Comparison of ENCODE assay signal across 37 cellular contexts in the genomic region with DNA sequence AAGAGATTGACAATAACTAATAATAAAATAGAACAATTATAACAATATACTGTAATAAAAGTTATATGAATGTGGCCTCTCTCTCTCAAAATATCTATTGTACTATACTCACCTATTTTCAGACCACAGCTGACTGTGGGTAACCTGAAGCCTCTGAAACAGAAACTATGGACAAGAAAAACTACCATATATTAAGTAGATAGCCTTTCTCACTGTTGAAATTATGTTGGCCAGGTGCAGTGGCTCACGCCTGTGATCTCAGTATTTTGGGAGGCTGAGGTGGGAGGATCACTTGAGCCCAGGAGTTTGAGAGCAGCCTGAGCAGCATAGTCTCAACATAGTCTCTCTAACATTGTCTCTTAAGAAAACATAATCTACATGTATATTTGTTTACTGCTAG.
"Had no signal": no experiment of that assay in that cellular context is flagged by ENCODE, and none has a peak within 500 bp of the region (broad histone marks: within the 10 kb centered on the region; RNA-seq: fewer than 3 reads in every experiment).

No MANE protein-coding gene starts in this region.

- H3K27me3 ChIP-seq: adrenal gland, ascending aorta, brain microvascular endothelial cell, breast epithelium, cardiac muscle cell had no signal

- H3K27ac Mint-ChIP-seq: activated naive CD4-positive, alpha-beta T cell treated with anti-CD3 and anti-CD28 coated beads for 36 hours; activated naive CD4-positive, alpha-beta T cell treated with anti-CD3 and anti-CD28 coated beads, Interleukin-2, amount 10 ng/mL, durations not matched to agents 7 days and 5 days; activated naive CD4-positive, alpha-beta T cell treated with anti-CD3 and anti-CD28 coated beads, Interleukin-2, amount 50 U/mL, for 24 hours; activated naive CD4-positive, alpha-beta T cell treated with anti-CD3 and anti-CD28 coated beads, Interleukin-2, amount 50 U/mL, for 72 hours; activated naive CD8-positive, alpha-beta T cell; activated naive CD8-positive, alpha-beta T cell treated with anti-CD3 and anti-CD28 coated beads for 36 hours; activated naive CD8-positive, alpha-beta T cell treated with anti-CD3 and anti-CD28 coated beads, Interleukin-2, amount 10 ng/mL, durations not matched to agents 7 days and 5 days; activated naive CD8-positive, alpha-beta T cell treated with anti-CD3 and anti-CD28 coated beads, Interleukin-2, amount 50 U/mL, for 24 hours; activated T-cell treated with anti-CD3 and anti-CD28 coated beads, Interleukin-2, amount 50 U/mL, for 24 hours; activated T-cell treated with anti-CD3 and anti-CD28 coated beads, Interleukin-2, amount 50 U/mL, for 72 hours; activated T-helper 1 cell treated with anti-CD3 and anti-CD28 coated beads, Interleukin-12 subunit alpha, Interleukin-12 subunit beta, Interleukin-2, Interleukin-4 antibody, amounts not matched to agents 30 ng/mL and 10 ng/mL and 1 ng/mL, durations not matched to agents 14 hours and 24 hours and 36 hours; activated T-helper 17 cell treated with anti-CD3 and anti-CD28 coated beads, Interleukin-2, amount 50 U/mL, for 72 hours; activated T-helper 2 cell treated with anti-CD3 and anti-CD28 coated beads, Interferon-gamma antibody, Interleukin-2, Interleukin-4, amounts not matched to agents 10 μg/mL and 5 μg/mL and 100 μg/mL, durations not matched to agents 14 hours and 24 hours and 36 hours had no signal

- H3K27me3 Mint-ChIP-seq: activated naive CD4-positive, alpha-beta T cell treated with anti-CD3 and anti-CD28 coated beads, Interleukin-2, amount 10 ng/mL, durations not matched to agents 7 days and 5 days; activated T-helper 17 cell treated with anti-CD3 and anti-CD28 coated beads, Interleukin-2, amount 50 U/mL, for 72 hours had no signal

- H3K36me3 ChIP-seq: adrenal gland, ascending aorta, brain microvascular endothelial cell, breast epithelium, cardiac muscle cell had no signal

- DNase-seq: activated effector memory CD4-positive, alpha-beta T cell treated with anti-CD3 and anti-CD28 coated beads, Interleukin-2, amount 50 U/mL, for 16 hours; activated effector memory CD4-positive, alpha-beta T cell treated with Interleukin-2 at 50 U/mL for 16 hours; activated gamma-delta T cell; activated gamma-delta T cell treated with Interleukin-2 at 50 U/mL for 16 hours; activated naive CD4-positive, alpha-beta T cell; activated naive CD4-positive, alpha-beta T cell treated with anti-CD3 and anti-CD28 coated beads for 36 hours; activated naive CD4-positive, alpha-beta T cell treated with anti-CD3 and anti-CD28 coated beads, Interleukin-2, amount 10 ng/mL, durations not matched to agents 7 days and 5 days; activated naive CD4-positive, alpha-beta T cell treated with anti-CD3 and anti-CD28 coated beads, Interleukin-2, amount 50 U/mL, for 16 hours; activated naive CD4-positive, alpha-beta T cell treated with Interleukin-2 at 50 U/mL for 16 hours; activated naive CD8-positive, alpha-beta T cell treated with anti-CD3 and anti-CD28 coated beads for 36 hours; activated naive CD8-positive, alpha-beta T cell treated with anti-CD3 and anti-CD28 coated beads, Interleukin-2, amount 10 ng/mL, durations not matched to agents 7 days and 5 days; activated naive CD8-positive, alpha-beta T cell treated with anti-CD3 and anti-CD28 coated beads, Interleukin-2, amount 50 U/mL, for 24 hours; activated T-cell treated with anti-CD3 and anti-CD28 coated beads, Interleukin-2, amount 50 U/mL, for 1 hour; activated T-cell treated with anti-CD3 and anti-CD28 coated beads, Interleukin-2, amount 50 U/mL, for 24 hours; activated T-cell treated with anti-CD3 and anti-CD28 coated beads, Interleukin-2, amount 50 U/mL, for 4 hours; activated T-cell treated with anti-CD3 and anti-CD28 coated beads, Interleukin-2, amount 50 U/mL, for 48 hours; activated T-cell treated with anti-CD3 and anti-CD28 coated beads, Interleukin-2, amount 50 U/mL, for 72 hours; adrenal gland; amniotic stem cell; amygdala; anterior cingulate cortex; aorta; body of pancreas; brain microvascular endothelial cell; caudate nucleus; central memory CD4-positive, alpha-beta T cell; cerebellar nuclear complex had no signal

- H3K27ac ChIP-seq: adrenal gland, ascending aorta, body of pancreas, brain microvascular endothelial cell, breast epithelium, cardiac muscle cell had no signal

- H3K36me3 Mint-ChIP-seq: activated naive CD4-positive, alpha-beta T cell treated with anti-CD3 and anti-CD28 coated beads, Interleukin-2, amount 10 ng/mL, durations not matched to agents 7 days and 5 days; activated naive CD4-positive, alpha-beta T cell treated with anti-CD3 and anti-CD28 coated beads, Interleukin-2, amount 50 U/mL, for 24 hours; activated naive CD8-positive, alpha-beta T cell; activated naive CD8-positive, alpha-beta T cell treated with anti-CD3 and anti-CD28 coated beads for 36 hours; activated naive CD8-positive, alpha-beta T cell treated with anti-CD3 and anti-CD28 coated beads, Interleukin-2, amount 10 ng/mL, durations not matched to agents 7 days and 5 days had no signal

- ATAC-seq: activated naive CD4-positive, alpha-beta T cell treated with anti-CD3 and anti-CD28 coated beads, Interleukin-2, amount 50 U/mL, for 72 hours; activated naive CD8-positive, alpha-beta T cell treated with anti-CD3 and anti-CD28 coated beads, Interleukin-2, amount 50 U/mL, for 24 hours; activated T-cell treated with anti-CD3 and anti-CD28 coated beads, Interleukin-2, amount 50 U/mL, for 4 hours; activated T-cell treated with anti-CD3 and anti-CD28 coated beads, Interleukin-2, amount 50 U/mL, for 72 hours; activated T-helper 17 cell treated with anti-CD3 and anti-CD28 coated beads, Interleukin-2, amount 50 U/mL, for 72 hours; body of pancreas had no signal

- H3K4me3 Mint-ChIP-seq: activated naive CD4-positive, alpha-beta T cell treated with anti-CD3 and anti-CD28 coated beads for 36 hours; activated naive CD4-positive, alpha-beta T cell treated with anti-CD3 and anti-CD28 coated beads, Interleukin-2, amount 10 ng/mL, durations not matched to agents 7 days and 5 days; activated naive CD4-positive, alpha-beta T cell treated with anti-CD3 and anti-CD28 coated beads, Interleukin-2, amount 50 U/mL, for 24 hours; activated naive CD8-positive, alpha-beta T cell; activated naive CD8-positive, alpha-beta T cell treated with anti-CD3 and anti-CD28 coated beads for 36 hours; activated naive CD8-positive, alpha-beta T cell treated with anti-CD3 and anti-CD28 coated beads, Interleukin-2, amount 10 ng/mL, durations not matched to agents 7 days and 5 days; activated naive CD8-positive, alpha-beta T cell treated with anti-CD3 and anti-CD28 coated beads, Interleukin-2, amount 50 U/mL, for 24 hours; activated T-cell treated with anti-CD3 and anti-CD28 coated beads, Interleukin-2, amount 50 U/mL, for 24 hours; activated T-cell treated with anti-CD3 and anti-CD28 coated beads, Interleukin-2, amount 50 U/mL, for 4 hours; activated T-cell treated with anti-CD3 and anti-CD28 coated beads, Interleukin-2, amount 50 U/mL, for 72 hours; activated T-helper 1 cell treated with anti-CD3 and anti-CD28 coated beads, Interleukin-12 subunit alpha, Interleukin-12 subunit beta, Interleukin-2, Interleukin-4 antibody, amounts not matched to agents 30 ng/mL and 10 ng/mL and 1 ng/mL, durations not matched to agents 14 hours and 24 hours and 36 hours; activated T-helper 17 cell treated with anti-CD3 and anti-CD28 coated beads, Interleukin-2, amount 50 U/mL, for 72 hours; central memory CD8-positive, alpha-beta T cell had no signal

- H3K9me3 Mint-ChIP-seq: activated naive CD4-positive, alpha-beta T cell treated with anti-CD3 and anti-CD28 coated beads for 36 hours; activated naive CD4-positive, alpha-beta T cell treated with anti-CD3 and anti-CD28 coated beads, Interleukin-2, amount 10 ng/mL, durations not matched to agents 7 days and 5 days; activated naive CD4-positive, alpha-beta T cell treated with anti-CD3 and anti-CD28 coated beads, Interleukin-2, amount 50 U/mL, for 24 hours; activated naive CD8-positive, alpha-beta T cell treated with anti-CD3 and anti-CD28 coated beads for 36 hours; activated naive CD8-positive, alpha-beta T cell treated with anti-CD3 and anti-CD28 coated beads, Interleukin-2, amount 50 U/mL, for 24 hours; activated T-cell treated with anti-CD3 and anti-CD28 coated beads, Interleukin-2, amount 50 U/mL, for 24 hours; activated T-cell treated with anti-CD3 and anti-CD28 coated beads, Interleukin-2, amount 50 U/mL, for 4 hours; activated T-cell treated with anti-CD3 and anti-CD28 coated beads, Interleukin-2, amount 50 U/mL, for 72 hours; activated T-helper 1 cell treated with anti-CD3 and anti-CD28 coated beads, Interleukin-12 subunit alpha, Interleukin-12 subunit beta, Interleukin-2, Interleukin-4 antibody, amounts not matched to agents 30 ng/mL and 10 ng/mL and 1 ng/mL, durations not matched to agents 14 hours and 24 hours and 36 hours; activated T-helper 17 cell treated with anti-CD3 and anti-CD28 coated beads, Interleukin-2, amount 50 U/mL, for 72 hours; activated T-helper 2 cell treated with anti-CD3 and anti-CD28 coated beads, Interferon-gamma antibody, Interleukin-2, Interleukin-4, amounts not matched to agents 10 μg/mL and 5 μg/mL and 100 μg/mL, durations not matched to agents 14 hours and 24 hours and 36 hours; central memory CD8-positive, alpha-beta T cell had no signal

- H3K4me1 Mint-ChIP-seq: activated naive CD4-positive, alpha-beta T cell treated with anti-CD3 and anti-CD28 coated beads, Interleukin-2, amount 10 ng/mL, durations not matched to agents 7 days and 5 days; activated naive CD4-positive, alpha-beta T cell treated with anti-CD3 and anti-CD28 coated beads, Interleukin-2, amount 50 U/mL, for 24 hours; activated naive CD8-positive, alpha-beta T cell treated with anti-CD3 and anti-CD28 coated beads for 36 hours; activated naive CD8-positive, alpha-beta T cell treated with anti-CD3 and anti-CD28 coated beads, Interleukin-2, amount 10 ng/mL, durations not matched to agents 7 days and 5 days; activated naive CD8-positive, alpha-beta T cell treated with anti-CD3 and anti-CD28 coated beads, Interleukin-2, amount 50 U/mL, for 24 hours; activated T-helper 17 cell treated with anti-CD3 and anti-CD28 coated beads, Interleukin-2, amount 50 U/mL, for 72 hours; central memory CD8-positive, alpha-beta T cell had no signal

- H3K9me3 ChIP-seq: adrenal gland, ascending aorta, body of pancreas, breast epithelium had no signal

- H3K4me1 ChIP-seq: adrenal gland, ascending aorta, body of pancreas, breast epithelium had no signal

- H3K4me3 ChIP-seq: adrenal gland, ascending aorta, body of pancreas, breast epithelium, cardiac muscle cell had no signal
